Comparison of ENCODE assay signal across 8 cellular contexts in genomic region chr22:40044102-40044869, GRCh38. TPM values are rescaled to one million over a fixed set of nuclear protein-coding genes. Genes with fewer than 3 reads are reported as not detected.
DNase-seq lines count a peak whose midpoint lies in the region; ATAC-seq and TF ChIP-seq lines count a peak whose summit lies in the region.

No MANE protein-coding gene starts in this region.

- H3K27me3 Mint-ChIP-seq in immature natural killer cell (ENCODE audit: low read depth in 3 of 3) = peaks cover 13 to 19% (median 15%) of the 10 kb centered on the region in 3 donors

- H3K79me2 ChIP-seq in smooth muscle cell (ENCODE audit: low read depth) = no peaks in the 10 kb centered on the region

- ATAC-seq in GM19025 (IDR thresholded peaks at IDR 0.05; ENCODE audit: low read depth, unreplicated experiment) = peak; percentile 82
- ATAC-seq in HG03280 (IDR thresholded peaks at IDR 0.05; ENCODE audit: unreplicated experiment) = peak; percentile 83

- peak overlapping the region; percentile 57 for H3K4me3 ChIP-seq in smooth muscle cell

- no peaks in the 10 kb centered on the region for H3K9me3 ChIP-seq in smooth muscle cell (replicated peaks; ENCODE audit: low read depth)

- peaks cover 13% of the 10 kb centered on the region for H4K20me1 ChIP-seq in smooth muscle cell (ENCODE audit: low read depth)

- H3K4me1 Mint-ChIP-seq in immature natural killer cell = peaks cover 40 to 49% of the 10 kb centered on the region in 2 donors

- no peaks in the 10 kb centered on the region for H3K36me3 ChIP-seq in smooth muscle cell (ENCODE audit: low read depth)

- H3K4me2 ChIP-seq in smooth muscle cell = peak overlapping the region; percentile 83

- peak overlapping the region; percentile 41 for H3K27ac ChIP-seq in smooth muscle cell (ENCODE audit: low read depth)

- H3K9me3 Mint-ChIP-seq in immature natural killer cell = no peaks in the 10 kb centered on the region

- H3K36me3 Mint-ChIP-seq in immature natural killer cell = no peaks in the 10 kb centered on the region

- WGBS in smooth muscle cell (ENCODE audit: low lambda C conversion rate) = under 1% methylated on average over 34 of the region's 34 CpGs

- peaks cover 21% of the 10 kb centered on the region for H3K27me3 ChIP-seq in smooth muscle cell (ENCODE audit: low read depth)

- peak overlapping the region; percentile 35 for H3K9ac ChIP-seq in smooth muscle cell (ENCODE audit: low read depth)

- DNase-seq in AG09319 (ENCODE audit: extremely low read depth, low read depth) (peak; percentile 98), NCI-H345 (lab: John Stamatoyannopoulos, UW) (peak; percentile 97), immature natural killer cell (peak; percentile 99), smooth muscle cell (lab: John Stamatoyannopoulos, UW; ENCODE audit: unreplicated experiment) (peak; percentile 85)
- DNase-seq in activated CD4-positive, CD25-positive, alpha-beta regulatory T cell (lab: John Stamatoyannopoulos, UW) = peak; percentile 92 to 96 (median 93)
- peak; percentile 99 for DNase-seq in central memory CD4-positive, alpha-beta T cell

- peak overlapping the region; percentile 92 for H2AFZ ChIP-seq in smooth muscle cell (ENCODE audit: low read depth)

- TF ChIP-seq CTCF in AG09319 (IDR thresholded peaks at IDR 0.05; ENCODE audit: low read depth, low read length) (no peak), smooth muscle cell (IDR thresholded peaks at IDR 0.05; ENCODE audit: borderline replicate concordance, insufficient read depth, poor library complexity, severe bottlenecking) (no peak)

- peak overlapping the region; percentile 98 to 100 (median 100) for H3K27ac Mint-ChIP-seq in immature natural killer cell

- peak overlapping the region; percentile 93 to 99 (median 98) for H3K4me3 Mint-ChIP-seq in immature natural killer cell

- H3F3A ChIP-seq in smooth muscle cell (ENCODE audit: low read depth) = no peaks in the 10 kb centered on the region

- no peaks in the 10 kb centered on the region for H3K4me1 ChIP-seq in smooth muscle cell (ENCODE audit: low read depth)

RNA-seq across cellular contexts. Expression of gene FAM83F, which starts 49.5 kb away (rescaled TPM):
- polyA plus RNA-seq in immature natural killer cell (not detected), smooth muscle cell (1.6 and 4.6 TPM in 2 replicates)
- 1.4 and 2.2 TPM in 2 replicates for total RNA-seq in smooth muscle cell

Comparison
In these comparisons a context has a peak if more than half of its experiments do, and no peak if none do; other contexts are left out.
1. Peak in every context shown above with its lines: DNase-seq, ATAC-seq, H3K4me3 ChIP-seq and H3K27ac ChIP-seq.